In the genomic region with DNA sequence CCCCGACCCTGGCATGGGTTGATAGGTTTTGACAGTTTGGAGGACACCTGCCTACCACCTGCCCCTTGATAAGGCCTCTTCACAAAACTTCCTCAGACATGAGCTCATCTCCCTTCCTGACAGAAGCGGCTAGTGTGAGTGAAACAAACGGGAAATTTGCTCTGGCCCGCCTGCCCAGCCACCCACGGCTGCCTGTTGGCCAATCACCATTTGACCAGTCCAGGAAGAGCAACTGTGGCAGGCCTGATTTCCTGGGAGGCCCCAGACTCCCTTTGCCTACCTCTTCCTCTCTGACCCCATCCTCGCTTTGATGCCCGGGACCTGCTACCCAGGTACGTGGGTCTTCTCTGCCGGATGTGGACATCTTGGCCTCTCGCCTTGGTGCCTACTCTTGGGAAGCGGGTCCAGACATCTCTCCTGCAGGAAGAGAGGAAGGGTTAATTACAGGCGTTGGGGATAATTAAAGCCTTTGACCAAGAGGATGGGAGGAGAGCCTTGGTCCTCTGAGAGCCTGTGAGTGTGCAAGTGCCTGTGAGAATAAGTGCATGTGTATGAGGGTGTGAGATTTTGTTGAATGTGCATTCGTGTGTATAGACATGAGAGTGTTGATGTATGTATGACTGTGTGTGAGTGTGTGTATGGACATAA, we compare ENCODE assay signal across 10 cellular contexts. TPM values are rescaled to one million over a fixed set of nuclear protein-coding genes. Genes with fewer than 3 reads are reported as not detected.
A peak's percentile ranks its signal among the peaks of the same experiment; 100 is the strongest.
DNase-seq lines count a peak whose midpoint lies in the region; ATAC-seq and TF ChIP-seq lines count a peak whose summit lies in the region.
"Had no signal": no experiment of that assay in that cellular context is flagged by ENCODE, and none has a peak within 500 bp of the region (broad histone marks: within the 10 kb centered on the region; RNA-seq: fewer than 3 reads in every experiment).

No MANE protein-coding gene starts in this region.

- H3K27ac ChIP-seq in CD4-positive, alpha-beta T cell (ENCODE audit: low read depth, low read length) = no peak overlapping the region
- H3K27ac ChIP-seq in RWPE1 = peak overlapping the region; percentile 99

- H3K4me1 Mint-ChIP-seq in CD4-positive, alpha-beta T cell (ENCODE audit: low read depth) = peaks cover 68% of the 10 kb centered on the region
- H3K4me1 Mint-ChIP-seq in progenitor cell of endocrine pancreas (ENCODE audit: low read depth) = peaks cover 18% of the 10 kb centered on the region

- no peaks in the 10 kb centered on the region for H3K36me3 Mint-ChIP-seq in CD4-positive, alpha-beta T cell (ENCODE audit: low read depth)
- H3K36me3 Mint-ChIP-seq in progenitor cell of endocrine pancreas (ENCODE audit: insufficient read depth) = peaks cover 2% of the 10 kb centered on the region

- no peak for TF ChIP-seq CTCF in CD4-positive, alpha-beta T cell (IDR thresholded peaks at IDR 0.05)
- TF ChIP-seq CTCF in RWPE1 (conservative IDR thresholded peaks at IDR 0.05; ENCODE audit: low read depth) (no peak), progenitor cell of endocrine pancreas (IDR thresholded peaks at IDR 0.05; ENCODE audit: unreplicated experiment) (no peak)

- no peaks in the 10 kb centered on the region for H3K9me3 ChIP-seq in CD4-positive, alpha-beta T cell (ENCODE audit: control insufficient read depth, low read length)

- no peak for TF ChIP-seq POLR2A in erythroblast (IDR thresholded peaks at IDR 0.05; ENCODE audit: low read length)

- POLR2A ChIA-PET in CD4-positive, alpha-beta T cell (lab: Charles Lee) = interaction anchor here (1.1 to 1.5 kb wide), 2 partner anchors 8 to 11 kb away, joined by 4 read pairs; no protein-coding TSS in a partner anchor
- POLR2A ChIA-PET in RWPE1 (lab: Yijun Ruan, JAX; ENCODE audit: low non-redundant PET) = interaction anchor here (0.6 to 1.0 kb wide), 2 partner anchors 11 to 27 kb away, joined by 3 to 4 read pairs; no protein-coding TSS in a partner anchor

- no peaks in the 10 kb centered on the region for H3K9me3 Mint-ChIP-seq in CD4-positive, alpha-beta T cell
- no peaks in the 10 kb centered on the region for H3K9me3 Mint-ChIP-seq in progenitor cell of endocrine pancreas (ENCODE audit: low read depth)
- H3K9me3 Mint-ChIP-seq: activated CD8-positive, alpha-beta T cell treated with anti-CD3 and anti-CD28 coated beads for 36 hours had no signal

- DNase-seq in CD4-positive, alpha-beta T cell = no peak
- DNase-seq in RWPE1 (ENCODE audit: low spot score) (no peak), fibroblast of gingiva (ENCODE audit: low read depth) (peak; percentile 17), progenitor cell of endocrine pancreas (ENCODE audit: low spot score, unreplicated experiment) (no peak), erythroblast (lab: John Stamatoyannopoulos, UW) (no peak)
- DNase-seq: activated CD8-positive, alpha-beta T cell treated with anti-CD3 and anti-CD28 coated beads for 36 hours; RPMI8226 had no signal

- ATAC-seq in CD4-positive, alpha-beta T cell (ENCODE audit: poor library complexity) = no peak
- ATAC-seq in HG03135 (IDR thresholded peaks at IDR 0.05; ENCODE audit: unreplicated experiment) (no peak), HG02763 (IDR thresholded peaks at IDR 0.05; ENCODE audit: unreplicated experiment) (no peak), GM18909 (IDR thresholded peaks at IDR 0.05; ENCODE audit: poor library complexity, unreplicated experiment) (no peak)
- ATAC-seq: activated CD8-positive, alpha-beta T cell treated with anti-CD3 and anti-CD28 coated beads for 36 hours had no signal

- H3K4me3 Mint-ChIP-seq in CD4-positive, alpha-beta T cell = peak overlapping the region; percentile 2
- no peak overlapping the region for H3K4me3 Mint-ChIP-seq in progenitor cell of endocrine pancreas (ENCODE audit: low read depth)
- H3K4me3 Mint-ChIP-seq: activated CD8-positive, alpha-beta T cell treated with anti-CD3 and anti-CD28 coated beads for 36 hours had no signal

- H3K27me3 Mint-ChIP-seq in CD4-positive, alpha-beta T cell = peaks cover 1% of the 10 kb centered on the region
- H3K27me3 Mint-ChIP-seq in progenitor cell of endocrine pancreas = peaks cover 23% of the 10 kb centered on the region

- intact Hi-C loops in CD4-positive, alpha-beta T cell (cut with DNase I, micrococcal nuclease) = loop anchor here in 1 of 2 experiments (1.0 kb wide), 1 partner anchor 11 kb away; no protein-coding TSS in a partner anchor

- peaks cover 14% of the 10 kb centered on the region for H3K27me3 ChIP-seq in CD4-positive, alpha-beta T cell (ENCODE audit: control insufficient read depth, insufficient read depth, low read length)

- CTCF ChIA-PET in CD4-positive, alpha-beta T cell (lab: Charles Lee) = no interaction called here
- CTCF ChIA-PET in RWPE1 (lab: Yijun Ruan, JAX) = interaction anchor here (0.7 to 1.4 kb wide), 3 partner anchors 16 to 78 kb away, joined by 3 to 4 read pairs (median 4); no protein-coding TSS in a partner anchor

- peak overlapping the region; percentile 68 for H3K27ac Mint-ChIP-seq in CD4-positive, alpha-beta T cell
- H3K27ac Mint-ChIP-seq in progenitor cell of endocrine pancreas = peak overlapping the region; percentile 34
- H3K27ac Mint-ChIP-seq: activated CD8-positive, alpha-beta T cell treated with anti-CD3 and anti-CD28 coated beads for 36 hours had no signal

RNA-seq across cellular contexts. Expression of a gene that starts 1.1 kb away (rescaled TPM):
- total RNA-seq in CD4-positive, alpha-beta T cell = under 1 TPM in 1 of 2 experiments, not detected in 1; 0.22 TPM
- total RNA-seq in progenitor cell of endocrine pancreas = 28.3 and 31.9 TPM in 2 replicates
- total RNA-seq: activated CD8-positive, alpha-beta T cell treated with anti-CD3 and anti-CD28 coated beads for 36 hours had no signal

RNA-seq across cellular contexts. Expression of a gene that starts 55.5 kb away (rescaled TPM):
- 1 to 10 TPM; 3.8 to 5.8 TPM for total RNA-seq in CD4-positive, alpha-beta T cell
- 146 and 151 TPM in 2 replicates for total RNA-seq in progenitor cell of endocrine pancreas

Comparison
In these comparisons a context has a peak if more than half of its experiments do, and no peak if none do; other contexts are left out.
1. RNA of a gene that starts 1.1 kb away (total RNA-seq): 28.3 to 31.9 TPM in progenitor cell of endocrine pancreas; 0.22 TPM in CD4-positive, alpha-beta T cell; every median in the first group is over 10 times any median in the second.
2. RNA of a gene that starts 55.5 kb away (total RNA-seq): 146 to 151 TPM in progenitor cell of endocrine pancreas; 3.8 to 5.8 TPM in CD4-positive, alpha-beta T cell; every median in the first group is over 10 times any median in the second.